22 cellular contexts compared by ENCODE assay signal in the genomic region with DNA sequence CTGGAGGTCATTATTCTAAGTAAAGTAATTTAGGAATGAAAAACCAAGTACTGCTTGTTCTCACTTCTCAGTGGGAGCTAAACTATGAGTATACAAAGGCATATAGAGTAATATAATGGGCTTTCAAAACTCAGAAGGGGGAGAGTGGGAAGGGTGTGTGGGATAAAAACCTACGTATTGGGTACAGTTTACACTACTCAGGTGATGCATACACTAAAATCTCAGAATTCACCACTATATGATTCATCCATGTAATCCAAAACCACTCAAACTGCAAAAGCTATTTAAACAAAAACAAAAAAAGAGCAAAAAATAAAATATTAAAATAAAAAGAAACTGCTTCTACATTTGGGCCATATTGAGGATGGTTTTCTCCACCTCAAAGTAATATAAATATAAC.
A peak's percentile ranks its signal among the peaks of the same experiment; 100 is the strongest.
DNase-seq lines count a peak whose midpoint lies in the region; ATAC-seq and TF ChIP-seq lines count a peak whose summit lies in the region.
"Had no signal": no experiment of that assay in that cellular context is flagged by ENCODE, and none has a peak within 500 bp of the region (broad histone marks: within the 10 kb centered on the region; RNA-seq: fewer than 3 reads in every experiment).

No MANE protein-coding gene starts in this region.

- TF ChIP-seq CTCF in PC-3 (conservative IDR thresholded peaks at IDR 0.05; ENCODE audit: low read depth, low read length) (no peak), epithelial cell of esophagus (IDR thresholded peaks at IDR 0.05; ENCODE audit: insufficient read depth, low read depth, low read length, missing control alignments) (no peak)

- no peaks in the 10 kb centered on the region for H3K4me1 ChIP-seq in PC-3 (ENCODE audit: insufficient read depth, low read length)
- H3K4me1 ChIP-seq: BLaER1 had no signal

- H3K27ac Mint-ChIP-seq in natural killer cell treated with Interleukin-12 subunit alpha and Interleukin-12 subunit beta and Interleukin-15 and Interleukin-18, amount 100 ng/mL, for 72 hours = no peak overlapping the region
- H3K27ac Mint-ChIP-seq: CD4-positive, alpha-beta memory T cell; CD4-positive, CD25-positive, alpha-beta regulatory T cell; CD8-positive, alpha-beta memory T cell had no signal

- no peaks in the 10 kb centered on the region for H3K36me3 Mint-ChIP-seq in natural killer cell treated with Interleukin-12 subunit alpha and Interleukin-12 subunit beta and Interleukin-15 and Interleukin-18, amount 100 ng/mL, for 72 hours
- H3K36me3 Mint-ChIP-seq: CD14-positive monocyte; CD4-positive, alpha-beta memory T cell; CD4-positive, CD25-positive, alpha-beta regulatory T cell; CD8-positive, alpha-beta memory T cell had no signal

- no peak overlapping the region for H3K4me2 ChIP-seq in PC-3 (ENCODE audit: low read length)
- H3K4me2 ChIP-seq: BLaER1 had no signal

- H3K4me3 ChIP-seq in PC-3 (ENCODE audit: low read length) (no peak overlapping the region), epithelial cell of esophagus (ENCODE audit: low read length) (no peak overlapping the region)
- H3K4me3 ChIP-seq: BLaER1, GM12878 had no signal

- BruUV-seq in PC-3 (replicated peaks; lab: Mats Ljungman, UMichigan) = no TSS peak

- POLR2A ChIA-PET in PC-3 (lab: Charles Lee; ENCODE audit: unreplicated experiment) = no interaction called here

- H3K27me3 Mint-ChIP-seq in natural killer cell treated with Interleukin-12 subunit alpha and Interleukin-12 subunit beta and Interleukin-15 and Interleukin-18, amount 100 ng/mL, for 72 hours = no peaks in the 10 kb centered on the region
- H3K27me3 Mint-ChIP-seq: CD4-positive, alpha-beta memory T cell; CD4-positive, CD25-positive, alpha-beta regulatory T cell; CD8-positive, alpha-beta memory T cell had no signal

- H3K9me2 ChIP-seq in PC-3 (replicated peaks; ENCODE audit: low read length) = no peaks in the 10 kb centered on the region

- H3F3A ChIP-seq in PC-3 (ENCODE audit: low read length, unreplicated experiment) = no peaks in the 10 kb centered on the region

- H3K4me1 Mint-ChIP-seq in natural killer cell treated with Interleukin-12 subunit alpha and Interleukin-12 subunit beta and Interleukin-15 and Interleukin-18, amount 100 ng/mL, for 72 hours (ENCODE audit: low read depth in 2 of 2) = no peaks in the 10 kb centered on the region
- H3K4me1 Mint-ChIP-seq: CD14-positive monocyte; CD4-positive, alpha-beta memory T cell; CD4-positive, CD25-positive, alpha-beta regulatory T cell; CD8-positive, alpha-beta memory T cell had no signal

- intact Hi-C loops in PC-3 (cut with micrococcal nuclease) = no loop called here

- no peak overlapping the region for H2AFZ ChIP-seq in PC-3 (ENCODE audit: low read length)

- no peaks in the 10 kb centered on the region for H3K27me3 ChIP-seq in PC-3 (ENCODE audit: low read length)
- H3K27me3 ChIP-seq: BE2C, BLaER1 had no signal

- CTCF ChIA-PET in PC-3 (lab: Charles Lee) = interaction anchor here (0.7 kb wide), 1 partner anchor 14 kb away, joined by 3 read pairs; no protein-coding TSS in a partner anchor

- no peak overlapping the region for H3K9ac ChIP-seq in PC-3 (ENCODE audit: low read length)
- H3K9ac ChIP-seq: BLaER1 had no signal

- no peak overlapping the region for H3K4me3 Mint-ChIP-seq in natural killer cell treated with Interleukin-12 subunit alpha and Interleukin-12 subunit beta and Interleukin-15 and Interleukin-18, amount 100 ng/mL, for 72 hours
- H3K4me3 Mint-ChIP-seq: CD14-positive monocyte; CD4-positive, alpha-beta memory T cell; CD4-positive, CD25-positive, alpha-beta regulatory T cell; CD8-positive, alpha-beta memory T cell had no signal

- ATAC-seq in PC-3 = peak; percentile 84
- ATAC-seq in HG02759 (IDR thresholded peaks at IDR 0.05; ENCODE audit: unreplicated experiment) = no peak
- no peak for ATAC-seq in natural killer cell treated with Interleukin-12 subunit alpha and Interleukin-12 subunit beta and Interleukin-15 and Interleukin-18, amount 100 ng/mL, for 72 hours
- ATAC-seq: GM12878 had no signal

- H3K79me2 ChIP-seq in PC-3 (ENCODE audit: low read length) = no peaks in the 10 kb centered on the region

- peaks cover 16% of the 10 kb centered on the region for H3K9me3 Mint-ChIP-seq in natural killer cell treated with Interleukin-12 subunit alpha and Interleukin-12 subunit beta and Interleukin-15 and Interleukin-18, amount 100 ng/mL, for 72 hours

- H3K36me3 ChIP-seq in PC-3 (ENCODE audit: low read depth, low read length) = no peaks in the 10 kb centered on the region
- H3K36me3 ChIP-seq: BE2C, BLaER1 had no signal

- H3K9me3 ChIP-seq in PC-3 (ENCODE audit: low read length) = no peaks in the 10 kb centered on the region
- H3K9me3 ChIP-seq: BE2C, BLaER1 had no signal

- DNase-seq in HT1080 (ENCODE audit: low read depth) (peak; percentile 16), PC-3 (peak; percentile 38), epithelial cell of esophagus (ENCODE audit: low read depth) (peak; percentile 10)
- DNase-seq in natural killer cell treated with Interleukin-12 subunit alpha and Interleukin-12 subunit beta and Interleukin-15 and Interleukin-18, amount 100 ng/mL, for 72 hours (ENCODE audit: low spot score) = no peak
- DNase-seq: 8988T; ACHN; BE2C; C1 segment of cervical spinal cord; CD4-positive, alpha-beta memory T cell; CD4-positive, CD25-positive, alpha-beta regulatory T cell; CD8-positive, alpha-beta memory T cell; COR-L47; DMS 273 treated with DMSO at 0.1 percent for 48 hours; DMS153; DMS79; DND-41; EL; GDM1 had no signal

- no peak overlapping the region for H3K27ac ChIP-seq in PC-3 (ENCODE audit: low read length)
- H3K27ac ChIP-seq: BLaER1 had no signal

- H4K20me1 ChIP-seq in PC-3 (ENCODE audit: low read length) = no peaks in the 10 kb centered on the region
- H4K20me1 ChIP-seq: BLaER1 had no signal
